ENCODE assay signal across 17 cellular contexts in the genomic region with DNA sequence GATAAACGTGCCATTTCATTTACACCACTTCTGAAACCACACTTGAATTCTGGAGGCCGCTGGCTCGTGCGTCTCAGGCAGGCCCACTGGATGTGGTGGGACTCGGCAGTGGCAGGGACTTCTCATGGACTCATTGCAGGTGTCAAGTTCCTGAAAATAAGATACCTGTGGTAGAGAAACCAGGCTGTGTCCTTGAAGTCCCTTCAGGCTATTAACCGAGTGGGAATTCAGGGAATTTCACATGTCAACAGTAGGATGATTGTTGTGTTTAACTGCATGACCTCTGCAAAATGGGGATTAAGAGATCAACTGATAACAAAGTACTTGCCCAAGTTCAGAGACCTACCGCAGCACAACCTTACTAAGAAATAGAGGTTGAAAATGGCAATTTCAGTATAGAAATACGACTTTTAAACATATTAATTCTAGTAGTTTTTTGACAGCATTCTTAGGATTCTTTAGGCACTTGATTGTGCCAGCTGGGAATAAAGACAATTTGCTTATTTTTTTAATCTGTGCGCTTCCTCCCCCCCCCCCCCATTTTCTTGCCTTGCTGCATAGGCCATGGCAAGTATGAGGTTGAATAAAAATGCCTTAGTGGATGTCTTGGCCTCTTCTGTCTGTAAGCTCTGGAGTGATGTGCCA.
"Had no signal": no experiment of that assay in that cellular context is flagged by ENCODE, and none has a peak within 500 bp of the region (broad histone marks: within the 10 kb centered on the region; RNA-seq: fewer than 3 reads in every experiment).

No MANE protein-coding gene starts in this region.

- H3K4me3 Mint-ChIP-seq: activated naive CD8-positive, alpha-beta T cell treated with anti-CD3 and anti-CD28 coated beads, Interleukin-2, amount 50 U/mL, for 24 hours; memory B cell; nephron; stimulated activated naive B cell treated with anti-CD40 and anti-IgM and Interleukin-4, amounts not matched to agents 10 μg/mL and 1 μg/mL and 100 μg/mL, for 72 hours had no signal

- DNase-seq: activated CD4-positive, alpha-beta T cell treated with anti-CD3 and anti-CD28 coated beads for 4 hours; activated CD8-positive, alpha-beta memory T cell treated with anti-CD3 and anti-CD28 coated beads for 24 hours; activated naive CD4-positive, alpha-beta T cell treated with Interleukin-2 at 50 U/mL for 16 hours; activated naive CD8-positive, alpha-beta T cell treated with anti-CD3 and anti-CD28 coated beads, Interleukin-2, amount 50 U/mL, for 24 hours; foreskin melanocyte; head of caudate nucleus; kidney; left ventricle myocardium inferior; occipital lobe; psoas muscle; spleen; stimulated activated CD4-positive, alpha-beta T cell treated with anti-CD3 and anti-CD28 coated beads, Interleukin-2, amount 100 ng/mL, for 24 hours; stimulated activated naive B cell treated with anti-CD40 and anti-IgM and Interleukin-4, amounts not matched to agents 10 μg/mL and 1 μg/mL and 100 μg/mL, for 72 hours; substantia nigra; WERI-Rb-1 had no signal

- H3K27me3 Mint-ChIP-seq: activated naive CD8-positive, alpha-beta T cell treated with anti-CD3 and anti-CD28 coated beads, Interleukin-2, amount 50 U/mL, for 24 hours; memory B cell had no signal

- H3K9me3 Mint-ChIP-seq: activated naive CD8-positive, alpha-beta T cell treated with anti-CD3 and anti-CD28 coated beads, Interleukin-2, amount 50 U/mL, for 24 hours; memory B cell; nephron; stimulated activated naive B cell treated with anti-CD40 and anti-IgM and Interleukin-4, amounts not matched to agents 10 μg/mL and 1 μg/mL and 100 μg/mL, for 72 hours had no signal

- H3K27ac Mint-ChIP-seq: activated naive CD8-positive, alpha-beta T cell treated with anti-CD3 and anti-CD28 coated beads, Interleukin-2, amount 50 U/mL, for 24 hours; memory B cell; nephron; stimulated activated naive B cell treated with anti-CD40 and anti-IgM and Interleukin-4, amounts not matched to agents 10 μg/mL and 1 μg/mL and 100 μg/mL, for 72 hours had no signal

- H3K4me1 Mint-ChIP-seq: memory B cell, nephron had no signal
